Comparison of ENCODE assay signal across 1 cellular context in the genomic region with DNA sequence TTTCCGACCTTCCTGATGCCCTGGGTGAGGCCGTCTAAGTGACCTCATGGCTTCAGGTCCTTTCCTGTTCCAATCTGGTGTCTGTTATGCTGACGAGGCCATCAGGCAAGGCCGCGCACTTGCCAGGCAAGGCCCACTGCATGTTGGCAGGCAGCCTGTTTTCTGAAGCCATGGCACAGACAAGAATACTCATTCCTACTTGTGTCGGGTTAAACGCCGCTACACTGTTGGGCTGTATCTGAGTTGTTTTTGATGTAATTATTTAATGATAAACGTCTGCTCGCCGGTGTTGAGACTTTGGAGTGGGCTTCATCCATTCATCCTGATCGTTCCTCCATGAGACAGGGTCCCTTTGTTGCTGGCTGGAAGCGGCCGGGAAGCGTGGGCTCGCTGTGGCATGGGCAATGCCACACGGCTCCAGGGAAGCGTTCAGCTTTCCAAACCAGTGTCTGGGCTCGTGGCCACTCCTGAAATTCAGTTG.
TF ChIP-seq lines count a peak whose summit lies in the region.

No MANE protein-coding gene starts in this region.

TF ChIP-seq in GM23338, 12 proteins besides CTCF, POLR2A, EP300 and RAD21 (continued from another document):
- TF ChIP-seq, protein P1, sequence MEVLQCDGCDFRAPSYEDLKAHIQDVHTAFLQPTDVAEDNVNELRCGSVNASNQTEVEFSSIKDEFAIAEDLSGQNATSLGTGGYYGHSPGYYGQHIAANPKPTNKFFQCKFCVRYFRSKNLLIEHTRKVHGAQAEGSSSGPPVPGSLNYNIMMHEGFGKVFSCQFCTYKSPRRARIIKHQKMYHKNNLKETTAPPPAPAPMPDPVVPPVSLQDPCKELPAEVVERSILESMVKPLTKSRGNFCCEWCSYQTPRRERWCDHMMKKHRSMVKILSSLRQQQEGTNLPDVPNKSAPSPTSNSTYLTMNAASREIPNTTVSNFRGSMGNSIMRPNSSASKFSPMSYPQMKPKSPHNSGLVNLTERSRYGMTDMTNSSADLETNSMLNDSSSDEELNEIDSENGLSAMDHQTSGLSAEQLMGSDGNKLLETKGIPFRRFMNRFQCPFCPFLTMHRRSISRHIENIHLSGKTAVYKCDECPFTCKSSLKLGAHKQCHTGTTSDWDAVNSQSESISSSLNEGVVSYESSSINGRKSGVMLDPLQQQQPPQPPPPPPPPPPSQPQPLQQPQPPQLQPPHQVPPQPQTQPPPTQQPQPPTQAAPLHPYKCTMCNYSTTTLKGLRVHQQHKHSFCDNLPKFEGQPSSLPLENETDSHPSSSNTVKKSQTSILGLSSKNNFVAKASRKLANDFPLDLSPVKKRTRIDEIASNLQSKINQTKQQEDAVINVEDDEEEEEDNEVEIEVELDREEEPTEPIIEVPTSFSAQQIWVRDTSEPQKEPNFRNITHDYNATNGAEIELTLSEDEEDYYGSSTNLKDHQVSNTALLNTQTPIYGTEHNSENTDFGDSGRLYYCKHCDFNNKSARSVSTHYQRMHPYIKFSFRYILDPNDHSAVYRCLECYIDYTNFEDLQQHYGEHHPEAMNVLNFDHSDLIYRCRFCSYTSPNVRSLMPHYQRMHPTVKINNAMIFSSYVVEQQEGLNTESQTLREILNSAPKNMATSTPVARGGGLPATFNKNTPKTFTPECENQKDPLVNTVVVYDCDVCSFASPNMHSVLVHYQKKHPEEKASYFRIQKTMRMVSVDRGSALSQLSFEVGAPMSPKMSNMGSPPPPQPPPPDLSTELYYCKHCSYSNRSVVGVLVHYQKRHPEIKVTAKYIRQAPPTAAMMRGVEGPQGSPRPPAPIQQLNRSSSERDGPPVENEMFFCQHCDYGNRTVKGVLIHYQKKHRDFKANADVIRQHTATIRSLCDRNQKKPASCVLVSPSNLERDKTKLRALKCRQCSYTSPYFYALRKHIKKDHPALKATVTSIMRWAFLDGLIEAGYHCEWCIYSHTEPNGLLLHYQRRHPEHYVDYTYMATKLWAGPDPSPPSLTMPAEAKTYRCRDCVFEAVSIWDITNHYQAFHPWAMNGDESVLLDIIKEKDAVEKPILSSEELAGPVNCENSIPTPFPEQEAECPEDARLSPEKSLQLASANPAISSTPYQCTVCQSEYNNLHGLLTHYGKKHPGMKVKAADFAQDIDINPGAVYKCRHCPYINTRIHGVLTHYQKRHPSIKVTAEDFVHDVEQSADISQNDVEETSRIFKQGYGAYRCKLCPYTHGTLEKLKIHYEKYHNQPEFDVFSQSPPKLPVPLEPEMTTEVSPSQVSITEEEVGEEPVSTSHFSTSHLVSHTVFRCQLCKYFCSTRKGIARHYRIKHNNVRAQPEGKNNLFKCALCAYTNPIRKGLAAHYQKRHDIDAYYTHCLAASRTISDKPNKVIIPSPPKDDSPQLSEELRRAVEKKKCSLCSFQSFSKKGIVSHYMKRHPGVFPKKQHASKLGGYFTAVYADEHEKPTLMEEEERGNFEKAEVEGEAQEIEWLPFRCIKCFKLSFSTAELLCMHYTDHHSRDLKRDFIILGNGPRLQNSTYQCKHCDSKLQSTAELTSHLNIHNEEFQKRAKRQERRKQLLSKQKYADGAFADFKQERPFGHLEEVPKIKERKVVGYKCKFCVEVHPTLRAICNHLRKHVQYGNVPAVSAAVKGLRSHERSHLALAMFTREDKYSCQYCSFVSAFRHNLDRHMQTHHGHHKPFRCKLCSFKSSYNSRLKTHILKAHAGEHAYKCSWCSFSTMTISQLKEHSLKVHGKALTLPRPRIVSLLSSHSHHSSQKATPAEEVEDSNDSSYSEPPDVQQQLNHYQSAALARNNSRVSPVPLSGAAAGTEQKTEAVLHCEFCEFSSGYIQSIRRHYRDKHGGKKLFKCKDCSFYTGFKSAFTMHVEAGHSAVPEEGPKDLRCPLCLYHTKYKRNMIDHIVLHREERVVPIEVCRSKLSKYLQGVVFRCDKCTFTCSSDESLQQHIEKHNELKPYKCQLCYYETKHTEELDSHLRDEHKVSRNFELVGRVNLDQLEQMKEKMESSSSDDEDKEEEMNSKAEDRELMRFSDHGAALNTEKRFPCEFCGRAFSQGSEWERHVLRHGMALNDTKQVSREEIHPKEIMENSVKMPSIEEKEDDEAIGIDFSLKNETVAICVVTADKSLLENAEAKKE (CRISPR knock-in tag; IDR thresholded peaks at IDR 0.05): no peak
- TF ChIP-seq EZH2phosphoT487 (IDR thresholded peaks at IDR 0.05; ENCODE audit: unreplicated experiment): no peak
- TF ChIP-seq ZNF114 (CRISPR knock-in tag; IDR thresholded peaks at IDR 0.05): no peak
- TF ChIP-seq, protein P2, sequence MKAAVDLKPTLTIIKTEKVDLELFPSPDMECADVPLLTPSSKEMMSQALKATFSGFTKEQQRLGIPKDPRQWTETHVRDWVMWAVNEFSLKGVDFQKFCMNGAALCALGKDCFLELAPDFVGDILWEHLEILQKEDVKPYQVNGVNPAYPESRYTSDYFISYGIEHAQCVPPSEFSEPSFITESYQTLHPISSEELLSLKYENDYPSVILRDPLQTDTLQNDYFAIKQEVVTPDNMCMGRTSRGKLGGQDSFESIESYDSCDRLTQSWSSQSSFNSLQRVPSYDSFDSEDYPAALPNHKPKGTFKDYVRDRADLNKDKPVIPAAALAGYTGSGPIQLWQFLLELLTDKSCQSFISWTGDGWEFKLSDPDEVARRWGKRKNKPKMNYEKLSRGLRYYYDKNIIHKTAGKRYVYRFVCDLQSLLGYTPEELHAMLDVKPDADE (IDR thresholded peaks at IDR 0.05): no peak
- TF ChIP-seq NANOG (IDR thresholded peaks at IDR 0.05; ENCODE audit: borderline replicate concordance): no peak
- TF ChIP-seq, protein P3, sequence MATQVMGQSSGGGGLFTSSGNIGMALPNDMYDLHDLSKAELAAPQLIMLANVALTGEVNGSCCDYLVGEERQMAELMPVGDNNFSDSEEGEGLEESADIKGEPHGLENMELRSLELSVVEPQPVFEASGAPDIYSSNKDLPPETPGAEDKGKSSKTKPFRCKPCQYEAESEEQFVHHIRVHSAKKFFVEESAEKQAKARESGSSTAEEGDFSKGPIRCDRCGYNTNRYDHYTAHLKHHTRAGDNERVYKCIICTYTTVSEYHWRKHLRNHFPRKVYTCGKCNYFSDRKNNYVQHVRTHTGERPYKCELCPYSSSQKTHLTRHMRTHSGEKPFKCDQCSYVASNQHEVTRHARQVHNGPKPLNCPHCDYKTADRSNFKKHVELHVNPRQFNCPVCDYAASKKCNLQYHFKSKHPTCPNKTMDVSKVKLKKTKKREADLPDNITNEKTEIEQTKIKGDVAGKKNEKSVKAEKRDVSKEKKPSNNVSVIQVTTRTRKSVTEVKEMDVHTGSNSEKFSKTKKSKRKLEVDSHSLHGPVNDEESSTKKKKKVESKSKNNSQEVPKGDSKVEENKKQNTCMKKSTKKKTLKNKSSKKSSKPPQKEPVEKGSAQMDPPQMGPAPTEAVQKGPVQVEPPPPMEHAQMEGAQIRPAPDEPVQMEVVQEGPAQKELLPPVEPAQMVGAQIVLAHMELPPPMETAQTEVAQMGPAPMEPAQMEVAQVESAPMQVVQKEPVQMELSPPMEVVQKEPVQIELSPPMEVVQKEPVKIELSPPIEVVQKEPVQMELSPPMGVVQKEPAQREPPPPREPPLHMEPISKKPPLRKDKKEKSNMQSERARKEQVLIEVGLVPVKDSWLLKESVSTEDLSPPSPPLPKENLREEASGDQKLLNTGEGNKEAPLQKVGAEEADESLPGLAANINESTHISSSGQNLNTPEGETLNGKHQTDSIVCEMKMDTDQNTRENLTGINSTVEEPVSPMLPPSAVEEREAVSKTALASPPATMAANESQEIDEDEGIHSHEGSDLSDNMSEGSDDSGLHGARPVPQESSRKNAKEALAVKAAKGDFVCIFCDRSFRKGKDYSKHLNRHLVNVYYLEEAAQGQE (IDR thresholded peaks at IDR 0.05; ENCODE audit: unreplicated experiment): no peak
- no peak for TF ChIP-seq CREB1 (CRISPR knock-in tag; IDR thresholded peaks at IDR 0.05; ENCODE audit: low read depth)
- TF ChIP-seq POLR2AphosphoS5 (IDR thresholded peaks at IDR 0.05; ENCODE audit: low read depth): no peak
- TF ChIP-seq STAT1 (IDR thresholded peaks at IDR 0.05; ENCODE audit: unreplicated experiment): no peak
